Comparison of ENCODE assay signal across 8 cellular contexts in the genomic region with DNA sequence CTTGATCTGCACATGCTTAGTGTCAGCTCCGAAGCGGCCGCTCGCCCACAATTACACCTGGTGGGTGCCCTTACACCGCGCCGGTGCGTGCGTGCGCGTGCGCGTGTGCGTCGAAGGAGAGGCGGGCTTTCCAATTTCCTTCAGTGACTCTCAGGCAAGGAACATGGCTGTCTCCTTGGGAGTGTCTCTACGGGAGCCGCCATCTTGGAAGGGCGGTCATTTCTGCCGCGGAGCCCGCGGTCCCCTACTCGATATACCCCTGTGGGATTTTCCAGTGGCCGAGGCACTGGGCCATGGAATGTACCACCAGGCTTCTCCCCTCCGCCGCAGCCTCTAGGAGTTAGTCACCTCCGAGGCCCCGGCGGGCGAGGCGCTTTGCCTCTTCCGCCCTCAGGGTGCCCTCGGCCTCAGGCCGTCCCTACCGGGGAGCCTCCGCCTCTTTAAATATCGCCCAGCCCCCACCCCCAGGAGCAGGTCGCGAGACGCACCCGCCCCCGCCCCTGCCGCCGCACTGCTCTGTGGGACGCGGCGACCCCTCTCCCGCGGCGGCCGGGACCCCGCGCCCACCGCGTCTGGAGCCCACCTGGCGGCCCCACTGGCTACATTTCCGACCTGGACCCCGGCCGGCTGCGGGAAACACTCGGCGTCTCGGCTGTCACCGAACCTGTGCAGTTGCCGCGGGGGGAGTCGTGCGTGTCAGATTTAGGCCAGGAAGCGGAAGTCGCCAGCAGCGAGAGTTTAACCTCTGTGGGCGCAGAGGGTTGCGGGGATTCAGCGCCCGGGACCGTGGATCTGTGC.
DNase-seq lines count a peak whose midpoint lies in the region; ATAC-seq, FAIRE-seq and TF ChIP-seq lines count a peak whose summit lies in the region.

TSS of gene ZNF41 (minus strand) at position 711 of the 798 bp plus-strand sequence. CDS start 15,741 bp downstream, outside the sequence.

- ATAC-seq in HG03442 (IDR thresholded peaks at IDR 0.05; ENCODE audit: unreplicated experiment): peak; percentile 82

- FAIRE-seq in GM19239 (lab: Jason Lieb, UNC): peak; percentile 97

- peak within 1 kb of the TSS; percentile 72 for H3K4me3 ChIP-seq in choroid plexus epithelial cell (ENCODE audit: low read depth, low read length)

- DNase-seq in Ammon's horn (ENCODE audit: low spot score) (peak; percentile 82), GM19239 (ENCODE audit: insufficient read length, low spot score) (peak; percentile 47), NCI-H510A (lab: John Stamatoyannopoulos, UW) (peak; percentile 84), choroid plexus epithelial cell (ENCODE audit: low read depth) (peak; percentile 80)
- DNase-seq in activated CD4-positive, alpha-beta T cell treated with anti-CD3 and anti-CD28 coated beads for 24 hours (ENCODE audit: low read depth in 2 of 2): peak; percentile 45 to 62
- peak; percentile 35 to 66 (median 56) for DNase-seq in stimulated activated CD4-positive, alpha-beta T cell treated with anti-CD3 and anti-CD28 coated beads, Interleukin-1b, Interleukin-23, amount 100 ng/mL, for 24 hours (ENCODE audit: low read depth in 4 of 4, low spot score in 1 of 4)

- no peak for TF ChIP-seq CTCF in choroid plexus epithelial cell (conservative IDR thresholded peaks at IDR 0.05; ENCODE audit: low read depth, low read length)

- no peaks in the 10 kb centered on the region for H3K27me3 ChIP-seq in layer of hippocampus (ENCODE audit: control insufficient read depth, insufficient read depth, low read length)

- H3K27ac ChIP-seq in layer of hippocampus (ENCODE audit: low read depth, low read length): peak within 1 kb of the TSS; percentile 77

Comparison
In these comparisons a context has a peak if more than half of its experiments do, and no peak if none do; other contexts are left out.
1. Peak in every context shown above with its lines: DNase-seq, ATAC-seq, H3K4me3 ChIP-seq and H3K27ac ChIP-seq.